Comparison of ENCODE assay signal across 14 cellular contexts in the genomic region with DNA sequence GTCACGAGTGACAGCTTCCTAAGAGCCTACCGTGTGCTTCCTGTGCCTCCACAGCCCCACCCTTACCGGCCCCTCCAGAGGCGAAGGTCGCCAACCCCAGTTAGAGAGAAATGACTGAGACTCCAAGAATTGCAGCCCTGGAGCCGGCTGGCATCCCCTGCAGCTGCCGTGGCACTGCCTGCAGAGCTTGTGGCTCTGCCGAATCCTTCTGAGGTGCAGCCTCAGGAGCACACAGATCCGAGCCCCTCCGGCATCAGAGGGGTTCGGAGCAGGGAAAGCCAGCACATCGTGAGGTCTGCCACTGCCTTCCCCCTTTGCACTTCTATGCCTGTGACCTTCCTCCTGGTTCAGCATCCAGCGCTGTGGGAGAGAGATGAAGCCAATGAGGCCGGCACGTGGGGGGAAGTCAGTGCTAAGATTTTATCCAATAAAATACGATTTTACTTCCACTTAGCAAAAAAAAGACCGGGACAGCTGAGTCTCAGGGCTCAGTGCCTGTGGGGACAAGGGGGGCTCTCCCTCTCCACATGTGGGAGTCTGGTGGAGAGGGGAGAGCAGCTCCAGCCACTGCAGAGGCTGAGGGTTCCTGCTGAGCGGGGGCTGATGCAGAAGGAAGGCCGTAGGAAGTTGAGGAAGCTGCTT.
DNase-seq lines count a peak whose midpoint lies in the region; ATAC-seq and TF ChIP-seq lines count a peak whose summit lies in the region.
"Had no signal": no experiment of that assay in that cellular context is flagged by ENCODE, and none has a peak within 500 bp of the region (broad histone marks: within the 10 kb centered on the region; RNA-seq: fewer than 3 reads in every experiment).

No MANE protein-coding gene starts in this region.

- peaks cover 19 to 50% (median 34%) of the 10 kb centered on the region in 11 experiments for H3K9me3 ChIP-seq in BLaER1 treated with 17β-estradiol and CSF1 and Interleukin-3, amounts not matched to agents 10 nM and 100 nM (replicated peaks in 1 of 11)
- no peaks in the 10 kb centered on the region for H3K9me3 ChIP-seq in lower lobe of right lung
- H3K9me3 ChIP-seq in spleen = peaks cover 0 to 17% (median 3%) of the 10 kb centered on the region in 8 donors
- no peaks in the 10 kb centered on the region for H3K9me3 ChIP-seq in CD4-positive, alpha-beta T cell (ENCODE audit: control insufficient read depth, low read length)

- DNase-seq in NCI-H69 (lab: John Stamatoyannopoulos, UW) = peak; percentile 15
- peak; percentile 7 for DNase-seq in lower lobe of right lung
- DNase-seq in spleen = peak; percentile 57
- DNase-seq in CD4-positive, alpha-beta T cell = no peak
- DNase-seq in activated CD4-positive, alpha-beta T cell treated with anti-CD3 and anti-CD28 coated beads for 4 hours = no peak
- DNase-seq: CD4-positive, alpha-beta memory T cell; GF-D8; HFFc6 had no signal

- H4K20me1 ChIP-seq in BLaER1 treated with 17β-estradiol and CSF1 and Interleukin-3, amounts not matched to agents 10 nM and 100 nM = no peaks in the 10 kb centered on the region

- H3K27me3 ChIP-seq in BLaER1 treated with 17β-estradiol and CSF1 and Interleukin-3, amounts not matched to agents 10 nM and 100 nM = peaks cover 0 to 22% (median 0%) of the 10 kb centered on the region in 11 experiments; a peak in 6 of 22 replicates
- peaks cover 2% of the 10 kb centered on the region for H3K27me3 ChIP-seq in lower lobe of right lung (ENCODE audit: low read depth)
- H3K27me3 ChIP-seq in spleen (replicated peaks in 1 of 7) = no peaks in the 10 kb centered on the region
- H3K27me3 ChIP-seq in CD4-positive, alpha-beta T cell (ENCODE audit: control insufficient read depth, insufficient read depth, low read length) = no peaks in the 10 kb centered on the region

- H3K36me3 ChIP-seq in BLaER1 treated with 17β-estradiol and CSF1 and Interleukin-3, amounts not matched to agents 10 nM and 100 nM = peaks cover 0 to 39% (median 11%) of the 10 kb centered on the region in 11 experiments; a peak in 11 of 22 replicates
- H3K36me3 ChIP-seq in lower lobe of right lung (no peaks in the 10 kb centered on the region), spleen (no peaks in the 10 kb centered on the region)

- no peak overlapping the region for H3K4me3 Mint-ChIP-seq in CD4-positive, alpha-beta T cell
- H3K4me3 Mint-ChIP-seq: B cell; CD4-positive, alpha-beta memory T cell; HFFc6 had no signal

- peak overlapping the region in 6 of 11 experiments; percentile 22 to 80 (median 54); a peak in 8 of 22 replicates for H3K27ac ChIP-seq in BLaER1 treated with 17β-estradiol and CSF1 and Interleukin-3, amounts not matched to agents 10 nM and 100 nM
- H3K27ac ChIP-seq in lower lobe of right lung = no peak overlapping the region
- no peak overlapping the region for H3K27ac ChIP-seq in spleen
- no peak overlapping the region for H3K27ac ChIP-seq in CD4-positive, alpha-beta T cell (ENCODE audit: low read depth, low read length)
- H3K27ac ChIP-seq: C4-2B, KMS-11 had no signal

- ATAC-seq in lower lobe of right lung = no peak
- no peak for ATAC-seq in HG03139 (IDR thresholded peaks at IDR 0.05; ENCODE audit: unreplicated experiment)
- ATAC-seq in CD4-positive, alpha-beta T cell (ENCODE audit: poor library complexity) = no peak
- ATAC-seq: HCT116 had no signal

- no peaks in the 10 kb centered on the region for H3K36me3 Mint-ChIP-seq in CD4-positive, alpha-beta T cell (ENCODE audit: low read depth)
- H3K36me3 Mint-ChIP-seq: CD4-positive, alpha-beta memory T cell had no signal

- CTCF ChIA-PET in CD4-positive, alpha-beta T cell (lab: Charles Lee) = no interaction called here

- H3K4me1 ChIP-seq in BLaER1 treated with 17β-estradiol and CSF1 and Interleukin-3, amounts not matched to agents 10 nM and 100 nM = peaks cover 0 to 94% (median 68%) of the 10 kb centered on the region in 10 experiments; a peak in 18 of 20 replicates
- no peaks in the 10 kb centered on the region for H3K4me1 ChIP-seq in lower lobe of right lung
- H3K4me1 ChIP-seq in spleen = peaks cover 0 to 10% (median 4%) of the 10 kb centered on the region in 6 donors

- H3K4me1 Mint-ChIP-seq in CD4-positive, alpha-beta T cell (ENCODE audit: low read depth) = no peaks in the 10 kb centered on the region
- H3K4me1 Mint-ChIP-seq: B cell; CD4-positive, alpha-beta memory T cell had no signal

- 49 to 54% (median 51%) methylated on average over 13 to 19 of the region's 19 CpGs for WGBS in spleen, 5 donors

- peak overlapping the region in 2 of 11 experiments; percentile 48 to 66; a peak in 2 of 22 replicates for H3K9ac ChIP-seq in BLaER1 treated with 17β-estradiol and CSF1 and Interleukin-3, amounts not matched to agents 10 nM and 100 nM
- H3K9ac ChIP-seq: KMS-11 had no signal

- H3K4me3 ChIP-seq in BLaER1 treated with 17β-estradiol and CSF1 and Interleukin-3, amounts not matched to agents 10 nM and 100 nM = no peak overlapping the region
- H3K4me3 ChIP-seq in lower lobe of right lung (no peak overlapping the region), spleen (no peak overlapping the region)

- no peaks in the 10 kb centered on the region for H3K27me3 Mint-ChIP-seq in CD4-positive, alpha-beta T cell
- H3K27me3 Mint-ChIP-seq: B cell; CD4-positive, alpha-beta memory T cell had no signal

- H3K9me3 Mint-ChIP-seq in CD4-positive, alpha-beta T cell = peaks cover 6% of the 10 kb centered on the region

- H3K4me2 ChIP-seq in BLaER1 treated with 17β-estradiol and CSF1 and Interleukin-3, amounts not matched to agents 10 nM and 100 nM = peak overlapping the region in 10 of 11 experiments; percentile 11 to 86 (median 76); a peak in 20 of 22 replicates
- H3K4me2 ChIP-seq: KMS-11 had no signal

- POLR2A ChIA-PET in CD4-positive, alpha-beta T cell (lab: Charles Lee) = no interaction called here

- no peak overlapping the region for H3K27ac Mint-ChIP-seq in CD4-positive, alpha-beta T cell
- H3K27ac Mint-ChIP-seq: B cell; CD4-positive, alpha-beta memory T cell; HFFc6 had no signal

- TF ChIP-seq POLR2A in spleen (IDR thresholded peaks at IDR 0.05) = no peak

- TF ChIP-seq CTCF in lower lobe of right lung (IDR thresholded peaks at IDR 0.05) = no peak
- TF ChIP-seq CTCF in spleen (IDR thresholded peaks at IDR 0.05 in 8 of 11, conservative IDR thresholded peaks at IDR 0.05 in 3 of 11) = no peak
- no peak for TF ChIP-seq CTCF in CD4-positive, alpha-beta T cell (IDR thresholded peaks at IDR 0.05)

- intact Hi-C loops in lower lobe of right lung (cut with DNase I) = no loop called here
- intact Hi-C loops in spleen (cut with DNase I; ENCODE audit: low total_unique reads) = no loop called here
- intact Hi-C loops in CD4-positive, alpha-beta T cell (cut with DNase I, micrococcal nuclease) = no loop called here

Comparison
In these comparisons a context has a peak if more than half of its experiments do, and no peak if none do; other contexts are left out.
1. H3K27ac ChIP-seq: peak in BLaER1 treated with 17β-estradiol and CSF1 and Interleukin-3, amounts not matched to agents 10 nM and 100 nM (6 of 11); none in lower lobe of right lung (single experiment), spleen (0 of 8) and CD4-positive, alpha-beta T cell (single experiment).
2. DNase-seq: peak in NCI-H69 (single experiment), lower lobe of right lung (single experiment) and spleen (single experiment); none in CD4-positive, alpha-beta T cell (0 of 10) and activated CD4-positive, alpha-beta T cell treated with anti-CD3 and anti-CD28 coated beads for 4 hours (0 of 2).